1 cellular context compared by ENCODE assay signal in the genomic region with DNA sequence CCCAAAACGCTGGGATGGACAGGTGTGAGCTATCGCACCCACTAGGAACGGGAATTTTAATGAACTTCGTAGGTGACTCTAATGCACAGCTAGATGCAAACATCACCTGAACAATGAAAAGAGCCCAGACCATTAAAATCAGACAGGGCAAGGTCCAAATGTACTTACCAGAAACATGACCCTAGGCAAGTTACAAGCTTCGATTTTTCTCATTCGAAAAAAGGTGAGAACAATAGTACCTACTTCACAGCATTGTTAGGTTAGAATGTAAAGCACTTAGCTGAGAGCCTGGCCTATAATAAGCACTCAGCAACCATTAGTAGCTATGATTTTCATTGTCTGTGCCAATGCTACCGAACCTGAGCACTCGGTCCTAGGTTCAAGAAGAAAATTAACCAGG.
TF ChIP-seq lines count a peak whose summit lies in the region.

No MANE protein-coding gene starts in this region.

TF ChIP-seq in GM23338, 12 proteins besides CTCF, POLR2A, EP300 and RAD21 (continued from another document):
- TF ChIP-seq, protein P1, sequence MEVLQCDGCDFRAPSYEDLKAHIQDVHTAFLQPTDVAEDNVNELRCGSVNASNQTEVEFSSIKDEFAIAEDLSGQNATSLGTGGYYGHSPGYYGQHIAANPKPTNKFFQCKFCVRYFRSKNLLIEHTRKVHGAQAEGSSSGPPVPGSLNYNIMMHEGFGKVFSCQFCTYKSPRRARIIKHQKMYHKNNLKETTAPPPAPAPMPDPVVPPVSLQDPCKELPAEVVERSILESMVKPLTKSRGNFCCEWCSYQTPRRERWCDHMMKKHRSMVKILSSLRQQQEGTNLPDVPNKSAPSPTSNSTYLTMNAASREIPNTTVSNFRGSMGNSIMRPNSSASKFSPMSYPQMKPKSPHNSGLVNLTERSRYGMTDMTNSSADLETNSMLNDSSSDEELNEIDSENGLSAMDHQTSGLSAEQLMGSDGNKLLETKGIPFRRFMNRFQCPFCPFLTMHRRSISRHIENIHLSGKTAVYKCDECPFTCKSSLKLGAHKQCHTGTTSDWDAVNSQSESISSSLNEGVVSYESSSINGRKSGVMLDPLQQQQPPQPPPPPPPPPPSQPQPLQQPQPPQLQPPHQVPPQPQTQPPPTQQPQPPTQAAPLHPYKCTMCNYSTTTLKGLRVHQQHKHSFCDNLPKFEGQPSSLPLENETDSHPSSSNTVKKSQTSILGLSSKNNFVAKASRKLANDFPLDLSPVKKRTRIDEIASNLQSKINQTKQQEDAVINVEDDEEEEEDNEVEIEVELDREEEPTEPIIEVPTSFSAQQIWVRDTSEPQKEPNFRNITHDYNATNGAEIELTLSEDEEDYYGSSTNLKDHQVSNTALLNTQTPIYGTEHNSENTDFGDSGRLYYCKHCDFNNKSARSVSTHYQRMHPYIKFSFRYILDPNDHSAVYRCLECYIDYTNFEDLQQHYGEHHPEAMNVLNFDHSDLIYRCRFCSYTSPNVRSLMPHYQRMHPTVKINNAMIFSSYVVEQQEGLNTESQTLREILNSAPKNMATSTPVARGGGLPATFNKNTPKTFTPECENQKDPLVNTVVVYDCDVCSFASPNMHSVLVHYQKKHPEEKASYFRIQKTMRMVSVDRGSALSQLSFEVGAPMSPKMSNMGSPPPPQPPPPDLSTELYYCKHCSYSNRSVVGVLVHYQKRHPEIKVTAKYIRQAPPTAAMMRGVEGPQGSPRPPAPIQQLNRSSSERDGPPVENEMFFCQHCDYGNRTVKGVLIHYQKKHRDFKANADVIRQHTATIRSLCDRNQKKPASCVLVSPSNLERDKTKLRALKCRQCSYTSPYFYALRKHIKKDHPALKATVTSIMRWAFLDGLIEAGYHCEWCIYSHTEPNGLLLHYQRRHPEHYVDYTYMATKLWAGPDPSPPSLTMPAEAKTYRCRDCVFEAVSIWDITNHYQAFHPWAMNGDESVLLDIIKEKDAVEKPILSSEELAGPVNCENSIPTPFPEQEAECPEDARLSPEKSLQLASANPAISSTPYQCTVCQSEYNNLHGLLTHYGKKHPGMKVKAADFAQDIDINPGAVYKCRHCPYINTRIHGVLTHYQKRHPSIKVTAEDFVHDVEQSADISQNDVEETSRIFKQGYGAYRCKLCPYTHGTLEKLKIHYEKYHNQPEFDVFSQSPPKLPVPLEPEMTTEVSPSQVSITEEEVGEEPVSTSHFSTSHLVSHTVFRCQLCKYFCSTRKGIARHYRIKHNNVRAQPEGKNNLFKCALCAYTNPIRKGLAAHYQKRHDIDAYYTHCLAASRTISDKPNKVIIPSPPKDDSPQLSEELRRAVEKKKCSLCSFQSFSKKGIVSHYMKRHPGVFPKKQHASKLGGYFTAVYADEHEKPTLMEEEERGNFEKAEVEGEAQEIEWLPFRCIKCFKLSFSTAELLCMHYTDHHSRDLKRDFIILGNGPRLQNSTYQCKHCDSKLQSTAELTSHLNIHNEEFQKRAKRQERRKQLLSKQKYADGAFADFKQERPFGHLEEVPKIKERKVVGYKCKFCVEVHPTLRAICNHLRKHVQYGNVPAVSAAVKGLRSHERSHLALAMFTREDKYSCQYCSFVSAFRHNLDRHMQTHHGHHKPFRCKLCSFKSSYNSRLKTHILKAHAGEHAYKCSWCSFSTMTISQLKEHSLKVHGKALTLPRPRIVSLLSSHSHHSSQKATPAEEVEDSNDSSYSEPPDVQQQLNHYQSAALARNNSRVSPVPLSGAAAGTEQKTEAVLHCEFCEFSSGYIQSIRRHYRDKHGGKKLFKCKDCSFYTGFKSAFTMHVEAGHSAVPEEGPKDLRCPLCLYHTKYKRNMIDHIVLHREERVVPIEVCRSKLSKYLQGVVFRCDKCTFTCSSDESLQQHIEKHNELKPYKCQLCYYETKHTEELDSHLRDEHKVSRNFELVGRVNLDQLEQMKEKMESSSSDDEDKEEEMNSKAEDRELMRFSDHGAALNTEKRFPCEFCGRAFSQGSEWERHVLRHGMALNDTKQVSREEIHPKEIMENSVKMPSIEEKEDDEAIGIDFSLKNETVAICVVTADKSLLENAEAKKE (CRISPR knock-in tag; IDR thresholded peaks at IDR 0.05) = no peak
- TF ChIP-seq, protein P2, sequence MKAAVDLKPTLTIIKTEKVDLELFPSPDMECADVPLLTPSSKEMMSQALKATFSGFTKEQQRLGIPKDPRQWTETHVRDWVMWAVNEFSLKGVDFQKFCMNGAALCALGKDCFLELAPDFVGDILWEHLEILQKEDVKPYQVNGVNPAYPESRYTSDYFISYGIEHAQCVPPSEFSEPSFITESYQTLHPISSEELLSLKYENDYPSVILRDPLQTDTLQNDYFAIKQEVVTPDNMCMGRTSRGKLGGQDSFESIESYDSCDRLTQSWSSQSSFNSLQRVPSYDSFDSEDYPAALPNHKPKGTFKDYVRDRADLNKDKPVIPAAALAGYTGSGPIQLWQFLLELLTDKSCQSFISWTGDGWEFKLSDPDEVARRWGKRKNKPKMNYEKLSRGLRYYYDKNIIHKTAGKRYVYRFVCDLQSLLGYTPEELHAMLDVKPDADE (IDR thresholded peaks at IDR 0.05) = no peak
- TF ChIP-seq REST (IDR thresholded peaks at IDR 0.05; ENCODE audit: unreplicated experiment) (no peak), CREB1 (CRISPR knock-in tag; IDR thresholded peaks at IDR 0.05; ENCODE audit: low read depth) (no peak), NANOG (IDR thresholded peaks at IDR 0.05; ENCODE audit: borderline replicate concordance) (no peak), JUNB (IDR thresholded peaks at IDR 0.05; ENCODE audit: unreplicated experiment) (no peak), EZH2phosphoT487 (IDR thresholded peaks at IDR 0.05; ENCODE audit: unreplicated experiment) (no peak), POLR2AphosphoS5 (IDR thresholded peaks at IDR 0.05; ENCODE audit: low read depth) (no peak)
TF ChIP-seq in GM23338: peak in this region for 0.
